1 cellular context compared by ENCODE assay signal in genomic region chr18:3333721-3334386, GRCh38.
TF ChIP-seq lines count a peak whose summit lies in the region.

No MANE protein-coding gene starts in this region.

TF ChIP-seq in K562, 482 proteins besides CTCF, POLR2A, EP300 and RAD21 (continued from another document):
- TF ChIP-seq, protein P1, sequence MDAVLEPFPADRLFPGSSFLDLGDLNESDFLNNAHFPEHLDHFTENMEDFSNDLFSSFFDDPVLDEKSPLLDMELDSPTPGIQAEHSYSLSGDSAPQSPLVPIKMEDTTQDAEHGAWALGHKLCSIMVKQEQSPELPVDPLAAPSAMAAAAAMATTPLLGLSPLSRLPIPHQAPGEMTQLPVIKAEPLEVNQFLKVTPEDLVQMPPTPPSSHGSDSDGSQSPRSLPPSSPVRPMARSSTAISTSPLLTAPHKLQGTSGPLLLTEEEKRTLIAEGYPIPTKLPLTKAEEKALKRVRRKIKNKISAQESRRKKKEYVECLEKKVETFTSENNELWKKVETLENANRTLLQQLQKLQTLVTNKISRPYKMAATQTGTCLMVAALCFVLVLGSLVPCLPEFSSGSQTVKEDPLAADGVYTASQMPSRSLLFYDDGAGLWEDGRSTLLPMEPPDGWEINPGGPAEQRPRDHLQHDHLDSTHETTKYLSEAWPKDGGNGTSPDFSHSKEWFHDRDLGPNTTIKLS (IDR thresholded peaks at IDR 0.05; ENCODE audit: borderline replicate concordance, low read depth) = peak; percentile 1; the same call in 1 of the 2 replicates
- TF ChIP-seq POLR2H (tag; IDR thresholded peaks at IDR 0.05; ENCODE audit: low read depth) = peak; percentile 61; the same call in 1 of the 2 replicates
- TF ChIP-seq ZNF57 (CRISPR knock-in tag; IDR thresholded peaks at IDR 0.05) = no peak
- no peak for TF ChIP-seq MCM5 (IDR thresholded peaks at IDR 0.05; ENCODE audit: low read depth)
- 0 out of 2 replicates have a peak, but pooled peaks have one; percentile 31 for TF ChIP-seq HBP1 (CRISPR knock-in tag; IDR thresholded peaks at IDR 0.05)
- TF ChIP-seq TGIF2 (CRISPR knock-in tag; IDR thresholded peaks at IDR 0.05) = no peak
- TF ChIP-seq PTBP1 (IDR thresholded peaks at IDR 0.05; ENCODE audit: low read depth, low read length) = no peak
- no peak for TF ChIP-seq HOXB6 (CRISPR knock-in tag; IDR thresholded peaks at IDR 0.05; ENCODE audit: borderline replicate concordance)
- no peak for TF ChIP-seq NFATC3 (IDR thresholded peaks at IDR 0.05)
- TF ChIP-seq CBFA2T3 (IDR thresholded peaks at IDR 0.05) = peak; percentile 40; the same call in 1 of the 2 replicates
- TF ChIP-seq, protein P2, sequence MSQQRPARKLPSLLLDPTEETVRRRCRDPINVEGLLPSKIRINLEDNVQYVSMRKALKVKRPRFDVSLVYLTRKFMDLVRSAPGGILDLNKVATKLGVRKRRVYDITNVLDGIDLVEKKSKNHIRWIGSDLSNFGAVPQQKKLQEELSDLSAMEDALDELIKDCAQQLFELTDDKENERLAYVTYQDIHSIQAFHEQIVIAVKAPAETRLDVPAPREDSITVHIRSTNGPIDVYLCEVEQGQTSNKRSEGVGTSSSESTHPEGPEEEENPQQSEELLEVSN (IDR thresholded peaks at IDR 0.05; ENCODE audit: borderline replicate concordance in 1 of 2, extremely low read depth in 1 of 2, insufficient read depth in 1 of 2, insufficient read length in 1 of 2, low read depth in 1 of 2, low read length in 1 of 2, poor library complexity in 1 of 2, severe bottlenecking in 1 of 2) = no peak
- no peak for TF ChIP-seq CCAR2 (IDR thresholded peaks at IDR 0.05; ENCODE audit: low read depth, low read length)
- TF ChIP-seq PHB2 (IDR thresholded peaks at IDR 0.05; ENCODE audit: low read depth) = no peak
- TF ChIP-seq ZNF212 (CRISPR knock-in tag; IDR thresholded peaks at IDR 0.05) = no peak
- TF ChIP-seq ZNF551 (CRISPR knock-in tag; IDR thresholded peaks at IDR 0.05) = no peak
- TF ChIP-seq ZNF436 (CRISPR knock-in tag; IDR thresholded peaks at IDR 0.05) = no peak
- TF ChIP-seq ARID3A (IDR thresholded peaks at IDR 0.05; ENCODE audit: borderline replicate concordance, low read depth, low read length) = no peak
- TF ChIP-seq RNF219 (CRISPR knock-in tag; IDR thresholded peaks at IDR 0.05) = no peak
- no peak for TF ChIP-seq SMARCA5 (IDR thresholded peaks at IDR 0.05)
